8 cellular contexts compared by ENCODE assay signal in genomic region chr19:3687774-3688706, GRCh38. TPM values are rescaled to one million over a fixed set of nuclear protein-coding genes. Genes with fewer than 3 reads are reported as not detected.
DNase-seq lines count a peak whose midpoint lies in the region; ATAC-seq and TF ChIP-seq lines count a peak whose summit lies in the region.

No MANE protein-coding gene starts in this region.

- no peak overlapping the region for H3K4me3 ChIP-seq in NT2/D1 (ENCODE audit: insufficient read length, low read depth)

- H3K27me3 Mint-ChIP-seq in chondrocyte (ENCODE audit: low read depth): no peaks in the 10 kb centered on the region
- no peaks in the 10 kb centered on the region for H3K27me3 Mint-ChIP-seq in natural killer cell (ENCODE audit: low read depth in 2 of 2)

- no peaks in the 10 kb centered on the region for H3K27me3 ChIP-seq in NT2/D1 (ENCODE audit: insufficient read depth, insufficient read length)

- intact Hi-C loops in natural killer cell (cut with micrococcal nuclease): loop anchor here (2.0 kb wide), 1 partner anchor 17 kb away; no protein-coding TSS in a partner anchor

- H3K4me1 Mint-ChIP-seq in chondrocyte (ENCODE audit: low read depth) (peaks cover 49% of the 10 kb centered on the region), natural killer cell (peaks cover 23 to 47% of the 10 kb centered on the region in 2 donors)

- DNase-seq in ELF-1 (ENCODE audit: low read depth, low spot score) (peak; percentile 79), NT2/D1 (ENCODE audit: low read depth, low spot score) (no peak), chondrocyte (ENCODE audit: low spot score) (peak; percentile 89), natural killer cell (no peak), HuH-7 (ENCODE audit: low spot score) (no peak), ureter (ENCODE audit: low spot score) (no peak), NCI-H2227 (lab: John Stamatoyannopoulos, UW; ENCODE audit: unreplicated experiment) (no peak)

- H3K27ac Mint-ChIP-seq in chondrocyte (ENCODE audit: unreplicated experiment): no peak overlapping the region
- H3K27ac Mint-ChIP-seq in natural killer cell: peak overlapping the region; percentile 50 to 79

- H3K36me3 Mint-ChIP-seq in chondrocyte (ENCODE audit: low read depth): peaks cover 3% of the 10 kb centered on the region
- H3K36me3 Mint-ChIP-seq in natural killer cell: no peaks in the 10 kb centered on the region

- peak overlapping the region; percentile 72 for H3K9ac ChIP-seq in NT2/D1 (ENCODE audit: insufficient read length, low read depth)

- peaks cover 25% of the 10 kb centered on the region for H3K4me1 ChIP-seq in NT2/D1 (ENCODE audit: insufficient read depth, insufficient read length)

- TF ChIP-seq CTCF in chondrocyte (IDR thresholded peaks at IDR 0.05) (no peak), natural killer cell (IDR thresholded peaks at IDR 0.05) (no peak)

- ATAC-seq in natural killer cell (peak; percentile 56 to 72 (median 68)), HG02981 (IDR thresholded peaks at IDR 0.05; ENCODE audit: unreplicated experiment) (no peak)

- H3K36me3 ChIP-seq in NT2/D1 (ENCODE audit: insufficient read depth, insufficient read length, low read length): peaks cover 41% of the 10 kb centered on the region

- H3K4me3 Mint-ChIP-seq in chondrocyte (ENCODE audit: unreplicated experiment) (no peak overlapping the region), natural killer cell (peak overlapping the region; percentile 85)

- peaks cover 21% of the 10 kb centered on the region; the same call in 1 of the 2 replicates for H3K9me3 ChIP-seq in NT2/D1 (ENCODE audit: insufficient read depth, low read length)

- H3K9me3 Mint-ChIP-seq in chondrocyte (ENCODE audit: low read depth): no peaks in the 10 kb centered on the region
- H3K9me3 Mint-ChIP-seq in natural killer cell: no peaks in the 10 kb centered on the region

RNA-seq across cellular contexts. Expression of gene PIP5K1C, which starts 12.2 kb away (rescaled TPM):
- 81.0 to 98.4 TPM (median 85.5 TPM) in 3 replicates for total RNA-seq in chondrocyte
- 10 to 100 TPM; 35.0 to 49.2 (median 36.8) TPM for total RNA-seq in natural killer cell
- 58.1 TPM for total RNA-seq in ureter

RNA-seq across cellular contexts. Expression of gene TJP3, which starts 20.1 kb away (rescaled TPM):
- not detected in 3 replicates for total RNA-seq in chondrocyte
- 1 to 10 TPM; 1.1 to 2.9 (median 1.3) TPM for total RNA-seq in natural killer cell
- 59.7 TPM for total RNA-seq in ureter

Comparison
In these comparisons a context has a peak if more than half of its experiments do, and no peak if none do; other contexts are left out.
1. DNase-seq: peak in ELF-1 (single experiment) and chondrocyte (single experiment); none in NT2/D1 (single experiment), natural killer cell (single experiment), HuH-7 (single experiment), ureter (single experiment) and NCI-H2227 (single experiment).
2. RNA of gene TJP3, which starts 20.1 kb away (total RNA-seq): 59.7 TPM in ureter (single experiment); 1.1 to 2.9 TPM in natural killer cell and not detected in chondrocyte; every median in the first group is over 10 times any median in the second.